In the genomic region with DNA sequence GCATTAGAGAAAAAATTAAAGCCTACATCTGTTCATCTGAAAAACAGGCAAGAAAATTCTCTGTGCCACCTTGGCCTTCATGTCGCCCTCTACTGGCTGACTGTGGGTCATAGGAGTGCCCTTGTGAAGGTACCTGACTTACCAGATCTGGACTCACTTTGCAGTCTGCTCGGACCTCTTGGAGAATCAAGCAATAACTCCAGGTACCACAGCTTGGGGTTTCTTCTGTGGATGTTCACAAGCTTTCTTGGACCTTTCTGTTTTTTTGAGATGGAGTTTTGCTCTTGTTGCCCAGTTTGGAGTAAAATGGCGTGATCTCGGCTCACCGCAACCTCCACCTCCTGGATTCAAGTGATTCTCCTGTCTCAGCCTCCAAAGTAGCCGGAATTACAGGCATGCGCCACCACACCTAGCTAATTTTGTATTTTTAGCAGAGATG, we compare ENCODE assay signal across 10 cellular contexts. TPM values are rescaled to one million over a fixed set of nuclear protein-coding genes. Genes with fewer than 3 reads are reported as not detected.
DNase-seq lines count a peak whose midpoint lies in the region; ATAC-seq, FAIRE-seq and TF ChIP-seq lines count a peak whose summit lies in the region.
"Had no signal": no experiment of that assay in that cellular context is flagged by ENCODE, and none has a peak within 500 bp of the region (broad histone marks: within the 10 kb centered on the region; RNA-seq: fewer than 3 reads in every experiment).

No MANE protein-coding gene starts in this region.

- peak; percentile 51 for TF ChIP-seq CTCF in CD8-positive, alpha-beta T cell (IDR thresholded peaks at IDR 0.05)
- peak; percentile 7 for TF ChIP-seq CTCF in osteoblast (IDR thresholded peaks at IDR 0.05; ENCODE audit: extremely low read depth, low read depth, low read length)

- POLR2A ChIA-PET in CD8-positive, alpha-beta T cell (lab: Charles Lee), result no interaction called here
- POLR2A ChIA-PET in activated CD4-positive, alpha-beta memory T cell treated with anti-CD3 and anti-CD28 coated beads, Interleukin-2, amount 10 ng/mL, durations not matched to agents 7 days and 5 days (lab: Charles Lee), result no interaction called here

- H3K9me3 Mint-ChIP-seq in CD8-positive, alpha-beta T cell, result no peaks in the 10 kb centered on the region
- no peaks in the 10 kb centered on the region for H3K9me3 Mint-ChIP-seq in activated CD4-positive, alpha-beta memory T cell treated with anti-CD3 and anti-CD28 coated beads, Interleukin-2, amount 10 ng/mL, durations not matched to agents 7 days and 5 days

- no peaks in the 10 kb centered on the region for H3K4me1 ChIP-seq in CD8-positive, alpha-beta T cell (ENCODE audit: insufficient read depth, low read length)
- H3K4me1 ChIP-seq in osteoblast (ENCODE audit: insufficient read depth, low read length), result no peaks in the 10 kb centered on the region

- H3K27ac ChIP-seq in CD8-positive, alpha-beta T cell (ENCODE audit: low read depth, low read length), result no peak overlapping the region
- H3K27ac ChIP-seq in osteoblast (ENCODE audit: low read depth, low read length), result no peak overlapping the region

- H3K36me3 ChIP-seq in CD8-positive, alpha-beta T cell (ENCODE audit: insufficient read depth, low read length), result no peaks in the 10 kb centered on the region
- H3K36me3 ChIP-seq in osteoblast (ENCODE audit: insufficient read depth, low read length), result no peaks in the 10 kb centered on the region

- H3K4me1 Mint-ChIP-seq in CD8-positive, alpha-beta T cell (ENCODE audit: low read depth), result no peaks in the 10 kb centered on the region
- H3K4me1 Mint-ChIP-seq in activated CD4-positive, alpha-beta memory T cell treated with anti-CD3 and anti-CD28 coated beads, Interleukin-2, amount 10 ng/mL, durations not matched to agents 7 days and 5 days, result no peaks in the 10 kb centered on the region

- no peaks in the 10 kb centered on the region for H3K79me2 ChIP-seq in osteoblast (ENCODE audit: insufficient read depth, low read length)

- H3K4me3 Mint-ChIP-seq in CD8-positive, alpha-beta T cell, result no peak overlapping the region
- H3K4me3 Mint-ChIP-seq in activated CD4-positive, alpha-beta memory T cell treated with anti-CD3 and anti-CD28 coated beads, Interleukin-2, amount 10 ng/mL, durations not matched to agents 7 days and 5 days, result no peak overlapping the region

- H3K36me3 Mint-ChIP-seq in CD8-positive, alpha-beta T cell, result no peaks in the 10 kb centered on the region
- H3K36me3 Mint-ChIP-seq in activated CD4-positive, alpha-beta memory T cell treated with anti-CD3 and anti-CD28 coated beads, Interleukin-2, amount 10 ng/mL, durations not matched to agents 7 days and 5 days (ENCODE audit: low read depth), result no peaks in the 10 kb centered on the region

- H3K4me3 ChIP-seq in CD8-positive, alpha-beta T cell (ENCODE audit: low read depth, low read length), result no peak overlapping the region
- no peak overlapping the region for H3K4me3 ChIP-seq in osteoblast (ENCODE audit: insufficient read depth, low read length)

- H3K9me3 ChIP-seq in CD8-positive, alpha-beta T cell (ENCODE audit: low read length), result no peaks in the 10 kb centered on the region
- H3K9me3 ChIP-seq in osteoblast (ENCODE audit: low read depth, low read length), result peaks cover 5% of the 10 kb centered on the region

- H3K27ac Mint-ChIP-seq in CD8-positive, alpha-beta T cell, result no peak overlapping the region
- H3K27ac Mint-ChIP-seq in activated CD4-positive, alpha-beta memory T cell treated with anti-CD3 and anti-CD28 coated beads, Interleukin-2, amount 10 ng/mL, durations not matched to agents 7 days and 5 days, result no peak overlapping the region

- no peak overlapping the region for H3K4me2 ChIP-seq in osteoblast (ENCODE audit: insufficient read depth, low read length)

- H3K27me3 ChIP-seq in CD8-positive, alpha-beta T cell (ENCODE audit: insufficient read depth, low read length), result no peaks in the 10 kb centered on the region
- H3K27me3 ChIP-seq in osteoblast (ENCODE audit: insufficient read depth, low read length), result no peaks in the 10 kb centered on the region

- no peaks in the 10 kb centered on the region for H4K20me1 ChIP-seq in osteoblast (ENCODE audit: insufficient read depth, low read length)

- no peak for FAIRE-seq in urothelium cell line (lab: Jason Lieb, UNC)
- FAIRE-seq: GM19239 had no signal

- CTCF ChIA-PET in CD8-positive, alpha-beta T cell (lab: Charles Lee), result no interaction called here
- CTCF ChIA-PET in activated CD4-positive, alpha-beta memory T cell treated with anti-CD3 and anti-CD28 coated beads, Interleukin-2, amount 10 ng/mL, durations not matched to agents 7 days and 5 days (lab: Charles Lee), result no interaction called here

- peaks cover 5% of the 10 kb centered on the region for H3K27me3 Mint-ChIP-seq in CD8-positive, alpha-beta T cell (ENCODE audit: low read depth)
- peaks cover 3% of the 10 kb centered on the region for H3K27me3 Mint-ChIP-seq in activated CD4-positive, alpha-beta memory T cell treated with anti-CD3 and anti-CD28 coated beads, Interleukin-2, amount 10 ng/mL, durations not matched to agents 7 days and 5 days

- no peak for ATAC-seq in CD8-positive, alpha-beta T cell
- no peak for ATAC-seq in GM18873 (IDR thresholded peaks at IDR 0.05; ENCODE audit: low FRiP score, unreplicated experiment)

- H2AFZ ChIP-seq in osteoblast (ENCODE audit: low read length), result no peak overlapping the region

- intact Hi-C loops in CD8-positive, alpha-beta T cell (cut with DNase I, micrococcal nuclease), result no loop called here

- peak in 5 of 7 experiments; percentile 16 to 51 (median 24) for DNase-seq in CD8-positive, alpha-beta T cell
- DNase-seq in KG1 (lab: John Stamatoyannopoulos, UW), result peak; percentile 4
- peak; percentile 50 for DNase-seq in activated CD4-positive, alpha-beta memory T cell treated with anti-CD3 and anti-CD28 coated beads, Interleukin-2, amount 10 ng/mL, durations not matched to agents 7 days and 5 days
- no peak for DNase-seq in osteoblast (ENCODE audit: insufficient read length, low spot score, missing footprints)
- DNase-seq in cerebellar nuclear complex (lab: John Stamatoyannopoulos, UW), result no peak
- no peak for DNase-seq in cortex of kidney (lab: John Stamatoyannopoulos, UW)
- no peak for DNase-seq in urothelium cell line (ENCODE audit: low spot score)

RNA-seq across cellular contexts. Expression of a gene that starts 2.4 kb away (rescaled TPM):
- total RNA-seq in CD8-positive, alpha-beta T cell, result not detected
- total RNA-seq in activated CD4-positive, alpha-beta memory T cell treated with anti-CD3 and anti-CD28 coated beads, Interleukin-2, amount 10 ng/mL, durations not matched to agents 7 days and 5 days, result not detected
- total RNA-seq in osteoblast, result not detected in 2 replicates
- total RNA-seq: fibroblast of lung had no signal

RNA-seq across cellular contexts. Expression of a gene that starts 25.6 kb away (rescaled TPM):
- total RNA-seq in CD8-positive, alpha-beta T cell, result not detected
- total RNA-seq in activated CD4-positive, alpha-beta memory T cell treated with anti-CD3 and anti-CD28 coated beads, Interleukin-2, amount 10 ng/mL, durations not matched to agents 7 days and 5 days, result not detected
- not detected in 2 replicates for total RNA-seq in osteoblast
- total RNA-seq: fibroblast of lung had no signal

RNA-seq across cellular contexts. Expression of a gene that starts 27.2 kb away (rescaled TPM):
- not detected for total RNA-seq in CD8-positive, alpha-beta T cell
- total RNA-seq in activated CD4-positive, alpha-beta memory T cell treated with anti-CD3 and anti-CD28 coated beads, Interleukin-2, amount 10 ng/mL, durations not matched to agents 7 days and 5 days, result not detected
- total RNA-seq in osteoblast, result not detected in 2 replicates
- total RNA-seq: fibroblast of lung had no signal

RNA-seq across cellular contexts. Expression of a gene that starts 56.6 kb away (rescaled TPM):
- total RNA-seq in CD8-positive, alpha-beta T cell, result not detected
- not detected for total RNA-seq in activated CD4-positive, alpha-beta memory T cell treated with anti-CD3 and anti-CD28 coated beads, Interleukin-2, amount 10 ng/mL, durations not matched to agents 7 days and 5 days
- under 0.01 TPM in 1 of 2 replicates, not detected in the other for total RNA-seq in osteoblast
- total RNA-seq: fibroblast of lung had no signal

RNA-seq across cellular contexts. Expression of a gene that starts 56.7 kb away (rescaled TPM):
- not detected for total RNA-seq in CD8-positive, alpha-beta T cell
- total RNA-seq in activated CD4-positive, alpha-beta memory T cell treated with anti-CD3 and anti-CD28 coated beads, Interleukin-2, amount 10 ng/mL, durations not matched to agents 7 days and 5 days, result not detected
- total RNA-seq in osteoblast, result not detected in 2 replicates
- total RNA-seq: fibroblast of lung had no signal

Comparison
In these comparisons a context has a peak if more than half of its experiments do, and no peak if none do; other contexts are left out.
1. DNase-seq: peak in CD8-positive, alpha-beta T cell (5 of 7), KG1 (single experiment) and activated CD4-positive, alpha-beta memory T cell treated with anti-CD3 and anti-CD28 coated beads, Interleukin-2, amount 10 ng/mL, durations not matched to agents 7 days and 5 days (single experiment); none in osteoblast (single experiment), cerebellar nuclear complex (0 of 2), cortex of kidney (single experiment) and urothelium cell line (single experiment).